ENCODE assay signal across 3 cellular contexts in the genomic region with DNA sequence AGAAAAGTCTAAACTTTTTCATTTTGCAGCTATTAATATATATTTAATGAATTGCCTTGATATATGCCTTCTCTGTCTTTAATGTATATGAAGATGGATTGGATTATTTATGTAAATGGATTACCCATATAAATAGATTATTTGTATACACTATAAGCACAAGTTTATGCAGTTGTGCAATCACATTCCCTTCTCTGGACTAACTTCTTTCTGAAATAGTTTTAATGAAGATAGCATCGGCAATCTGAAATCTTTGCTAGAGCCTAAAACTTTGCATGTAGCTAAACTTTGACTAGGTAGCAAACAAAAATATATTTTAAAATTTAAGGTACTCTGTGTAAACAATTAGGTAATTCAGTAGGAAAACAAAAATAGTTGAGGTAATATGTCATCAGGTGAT.
A peak's percentile ranks its signal among the peaks of the same experiment; 100 is the strongest.
TF ChIP-seq lines count a peak whose summit lies in the region.

No MANE protein-coding gene starts in this region.

TF ChIP-seq in IMR-90, 13 proteins besides CTCF, POLR2A, EP300 and RAD21 (continued from another document):
- no peak for TF ChIP-seq MAFK (IDR thresholded peaks at IDR 0.05; ENCODE audit: low read depth, low read length)
- TF ChIP-seq CEBPB (IDR thresholded peaks at IDR 0.05; ENCODE audit: low read depth, low read length): peak; percentile 71
- no peak for TF ChIP-seq ELK1 (IDR thresholded peaks at IDR 0.05; ENCODE audit: borderline replicate concordance, low read depth, low read length)
TF ChIP-seq in IMR-90: peak in this region for 1.

TF ChIP-seq in WTC11, 78 proteins besides CTCF, POLR2A, EP300 and RAD21 (continued from another document):
- TF ChIP-seq ATF1 (CRISPR knock-in tag; IDR thresholded peaks at IDR 0.05): no peak
- TF ChIP-seq JUN (CRISPR knock-in tag; IDR thresholded peaks at IDR 0.05): no peak
- no peak for TF ChIP-seq IRF2 (CRISPR knock-in tag; IDR thresholded peaks at IDR 0.05; ENCODE audit: borderline replicate concordance, low read depth)
- TF ChIP-seq STAT6 (CRISPR knock-in tag; conservative IDR thresholded peaks at IDR 0.05; ENCODE audit: low read depth): no peak
- no peak for TF ChIP-seq NR3C1 (CRISPR knock-in tag; conservative IDR thresholded peaks at IDR 0.05; ENCODE audit: low read depth)
- TF ChIP-seq IRF1 (CRISPR knock-in tag; IDR thresholded peaks at IDR 0.05): no peak
- no peak for TF ChIP-seq ZSCAN18 (CRISPR knock-in tag; IDR thresholded peaks at IDR 0.05)
- no peak for TF ChIP-seq GRHL2 (CRISPR knock-in tag; IDR thresholded peaks at IDR 0.05; ENCODE audit: insufficient replicate concordance, severe bottlenecking)
- TF ChIP-seq FOXP1 (CRISPR knock-in tag; IDR thresholded peaks at IDR 0.05; ENCODE audit: borderline replicate concordance): no peak
- TF ChIP-seq, protein P1, sequence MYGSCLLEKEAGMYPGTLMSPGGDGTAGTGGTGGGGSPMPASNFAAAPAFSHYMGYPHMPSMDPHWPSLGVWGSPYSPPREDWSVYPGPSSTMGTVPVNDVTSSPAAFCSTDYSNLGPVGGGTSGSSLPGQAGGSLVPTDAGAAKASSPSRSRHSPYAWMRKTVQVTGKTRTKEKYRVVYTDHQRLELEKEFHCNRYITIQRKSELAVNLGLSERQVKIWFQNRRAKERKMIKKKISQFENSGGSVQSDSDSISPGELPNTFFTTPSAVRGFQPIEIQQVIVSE (CRISPR knock-in tag; IDR thresholded peaks at IDR 0.05; ENCODE audit: borderline replicate concordance): no peak
- no peak for TF ChIP-seq USF1 (CRISPR knock-in tag; IDR thresholded peaks at IDR 0.05)
- no peak for TF ChIP-seq ZBTB21 (CRISPR knock-in tag; IDR thresholded peaks at IDR 0.05; ENCODE audit: borderline replicate concordance)
- TF ChIP-seq NFE2L1 (CRISPR knock-in tag; IDR thresholded peaks at IDR 0.05): no peak

TF ChIP-seq in GM23338, 12 proteins besides CTCF, POLR2A, EP300 and RAD21:
- TF ChIP-seq POLR2AphosphoS5 (IDR thresholded peaks at IDR 0.05; ENCODE audit: low read depth): no peak
- no peak for TF ChIP-seq EZH2 (IDR thresholded peaks at IDR 0.05; ENCODE audit: low read depth, unreplicated experiment)
- TF ChIP-seq, protein P2, sequence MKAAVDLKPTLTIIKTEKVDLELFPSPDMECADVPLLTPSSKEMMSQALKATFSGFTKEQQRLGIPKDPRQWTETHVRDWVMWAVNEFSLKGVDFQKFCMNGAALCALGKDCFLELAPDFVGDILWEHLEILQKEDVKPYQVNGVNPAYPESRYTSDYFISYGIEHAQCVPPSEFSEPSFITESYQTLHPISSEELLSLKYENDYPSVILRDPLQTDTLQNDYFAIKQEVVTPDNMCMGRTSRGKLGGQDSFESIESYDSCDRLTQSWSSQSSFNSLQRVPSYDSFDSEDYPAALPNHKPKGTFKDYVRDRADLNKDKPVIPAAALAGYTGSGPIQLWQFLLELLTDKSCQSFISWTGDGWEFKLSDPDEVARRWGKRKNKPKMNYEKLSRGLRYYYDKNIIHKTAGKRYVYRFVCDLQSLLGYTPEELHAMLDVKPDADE (IDR thresholded peaks at IDR 0.05): no peak
- no peak for TF ChIP-seq STAT1 (IDR thresholded peaks at IDR 0.05; ENCODE audit: unreplicated experiment)
- TF ChIP-seq ZNF331 (CRISPR knock-in tag; IDR thresholded peaks at IDR 0.05; ENCODE audit: low read depth): no peak
- no peak for TF ChIP-seq CREB1 (CRISPR knock-in tag; IDR thresholded peaks at IDR 0.05; ENCODE audit: low read depth)
- no peak for TF ChIP-seq NANOG (IDR thresholded peaks at IDR 0.05; ENCODE audit: borderline replicate concordance)
- TF ChIP-seq ZNF114 (CRISPR knock-in tag; IDR thresholded peaks at IDR 0.05): no peak
- TF ChIP-seq JUNB (IDR thresholded peaks at IDR 0.05; ENCODE audit: unreplicated experiment): no peak
- TF ChIP-seq EZH2phosphoT487 (IDR thresholded peaks at IDR 0.05; ENCODE audit: unreplicated experiment): no peak
- TF ChIP-seq ZNF462 (CRISPR knock-in tag; IDR thresholded peaks at IDR 0.05): no peak
- TF ChIP-seq REST (IDR thresholded peaks at IDR 0.05; ENCODE audit: unreplicated experiment): no peak
